In the genomic region with DNA sequence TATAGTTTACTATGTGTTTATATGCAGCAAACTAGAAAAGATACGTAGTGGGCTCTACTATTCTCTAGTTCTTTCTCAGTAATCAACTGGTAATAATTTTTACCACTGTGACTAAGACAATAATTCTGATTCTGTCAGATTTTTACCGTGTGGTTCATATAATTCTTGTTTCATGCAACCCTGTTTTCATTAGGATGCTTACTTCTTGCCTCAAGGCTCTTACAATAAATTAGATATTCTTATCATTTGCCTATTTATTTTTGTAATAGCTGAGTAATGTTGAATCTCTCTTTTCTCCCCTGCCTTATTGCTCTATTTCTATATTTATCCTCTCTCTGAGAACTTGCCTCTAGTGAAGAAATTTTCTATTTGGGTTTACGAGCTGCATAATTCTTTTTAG, we compare ENCODE assay signal across 19 cellular contexts.
DNase-seq lines count a peak whose midpoint lies in the region; TF ChIP-seq lines count a peak whose summit lies in the region.
"Had no signal": no experiment of that assay in that cellular context is flagged by ENCODE, and none has a peak within 500 bp of the region (broad histone marks: within the 10 kb centered on the region; RNA-seq: fewer than 3 reads in every experiment).

No MANE protein-coding gene starts in this region.

- H3K18ac ChIP-seq in mesendoderm (ENCODE audit: low read length) = no peak overlapping the region

- WGBS in stomach, 5 donors = 66 to 90% (median 82%) methylated on average over 3 of the region's 3 CpGs
- no CpG with 5 or more reads among the region's 3 CpGs for WGBS in mesendoderm (ENCODE audit: extremely low coverage, insufficient coverage, low lambda C conversion rate)

- H3K27me3 ChIP-seq in stomach = no peaks in the 10 kb centered on the region
- no peaks in the 10 kb centered on the region for H3K27me3 ChIP-seq in mesendoderm (ENCODE audit: insufficient read depth, low read length, poor library complexity)
- H3K27me3 ChIP-seq: BLaER1 treated with 17β-estradiol and CSF1 and Interleukin-3, amounts not matched to agents 10 nM and 100 nM had no signal

- intact Hi-C loops in stomach (cut with DNase I; ENCODE audit: low total_unique reads) = no loop called here

- TF ChIP-seq EP300 in stomach (IDR thresholded peaks at IDR 0.05) = no peak

- H3K9me3 ChIP-seq in stomach = no peaks in the 10 kb centered on the region

- no peak overlapping the region for H2AK5ac ChIP-seq in mesendoderm (ENCODE audit: low read length)

- H4K8ac ChIP-seq in mesendoderm (ENCODE audit: low read depth, low read length) = no peak overlapping the region

- no peak for TF ChIP-seq CTCF in fibroblast of the aortic adventitia (IDR thresholded peaks at IDR 0.05; ENCODE audit: insufficient read depth, low read length)
- TF ChIP-seq CTCF in stomach (IDR thresholded peaks at IDR 0.05) = no peak

- H3K4me1 ChIP-seq in stomach (no peaks in the 10 kb centered on the region), mesendoderm (ENCODE audit: control insufficient read depth, low read depth, low read length) (no peaks in the 10 kb centered on the region)
- H3K4me1 ChIP-seq: BLaER1 treated with 17β-estradiol and CSF1 and Interleukin-3, amounts not matched to agents 10 nM and 100 nM had no signal

- H3K23ac ChIP-seq in mesendoderm (ENCODE audit: low read length) = no peak overlapping the region

- no peak overlapping the region for H3K9ac ChIP-seq in mesendoderm (ENCODE audit: low read length)
- H3K9ac ChIP-seq: BLaER1 treated with 17β-estradiol and CSF1 and Interleukin-3, amounts not matched to agents 10 nM and 100 nM had no signal

- no peaks in the 10 kb centered on the region for H3K36me3 ChIP-seq in stomach
- H3K36me3 ChIP-seq in mesendoderm (ENCODE audit: control insufficient read depth, insufficient read depth, low read length) = no peaks in the 10 kb centered on the region
- H3K36me3 ChIP-seq: BLaER1 treated with 17β-estradiol and CSF1 and Interleukin-3, amounts not matched to agents 10 nM and 100 nM had no signal

- H3K4me3 ChIP-seq in fibroblast of the aortic adventitia (ENCODE audit: low read depth, low read length) = no peak overlapping the region
- no peak overlapping the region for H3K4me3 ChIP-seq in stomach
- H3K4me3 ChIP-seq in mesendoderm (ENCODE audit: low read length) = no peak overlapping the region
- H3K4me3 ChIP-seq: BLaER1 treated with 17β-estradiol and CSF1 and Interleukin-3, amounts not matched to agents 10 nM and 100 nM; GM12878; K562 had no signal

- H2BK15ac ChIP-seq in mesendoderm (replicated peaks; ENCODE audit: low read depth) = no peak overlapping the region

- no peak for TF ChIP-seq POLR2A in stomach (IDR thresholded peaks at IDR 0.05)

- no peaks in the 10 kb centered on the region for H3K79me2 ChIP-seq in mesendoderm (ENCODE audit: control insufficient read depth, insufficient read depth, low read length)

- peak overlapping the region in 1 of 5 donors; percentile 12 for H3K27ac ChIP-seq in stomach
- no peak overlapping the region for H3K27ac ChIP-seq in mesendoderm (ENCODE audit: low read depth, low read length)
- H3K27ac ChIP-seq: BLaER1 treated with 17β-estradiol and CSF1 and Interleukin-3, amounts not matched to agents 10 nM and 100 nM had no signal

- H3K56ac ChIP-seq in mesendoderm (ENCODE audit: low read length) = no peak overlapping the region

- H3K4ac ChIP-seq in mesendoderm (ENCODE audit: low read depth, low read length) = no peak overlapping the region

- H4K5ac ChIP-seq in mesendoderm (ENCODE audit: low read length) = no peak overlapping the region

- H2BK5ac ChIP-seq in mesendoderm (ENCODE audit: low read length) = no peak overlapping the region

- no peaks in the 10 kb centered on the region for H3K79me1 ChIP-seq in mesendoderm (ENCODE audit: low read length)

- no peak overlapping the region for H2BK120ac ChIP-seq in mesendoderm (ENCODE audit: low read depth, low read length)

- H3K4me2 ChIP-seq in mesendoderm (ENCODE audit: low read length) = no peak overlapping the region

- peak; percentile 91 for DNase-seq in EH (ENCODE audit: low read depth)
- DNase-seq in M059J (ENCODE audit: low read depth) = peak; percentile 69
- DNase-seq in fibroblast of the aortic adventitia (ENCODE audit: low read depth) = peak; percentile 53
- no peak for DNase-seq in stomach
- no peak for DNase-seq in mesendoderm
- no peak for DNase-seq in activated CD4-positive, alpha-beta T cell treated with anti-CD3 and anti-CD28 coated beads, Interleukin-2, amount 50 U/mL, for 48 hours
- no peak for DNase-seq in SKM-1 (lab: John Stamatoyannopoulos, UW; ENCODE audit: unreplicated experiment)
- DNase-seq: Calu3; CD8-positive, alpha-beta T cell; DMS79; GOT3; NCI-H1105 treated with DMSO at 0.1 percent for 48 hours; NCI-H1694; NCI-H2227 treated with DMSO at 0.1 percent for 48 hours; NCI-H510A treated with DMSO at 0.1 percent for 48 hours; NCI-H774 had no signal

Comparison
In these comparisons a context has a peak if more than half of its experiments do, and no peak if none do; other contexts are left out.
1. DNase-seq: peak in EH (single experiment), M059J (single experiment) and fibroblast of the aortic adventitia (single experiment); none in stomach (single experiment), mesendoderm (single experiment), activated CD4-positive, alpha-beta T cell treated with anti-CD3 and anti-CD28 coated beads, Interleukin-2, amount 50 U/mL, for 48 hours (0 of 2) and SKM-1 (single experiment).